1 cellular context compared by ENCODE assay signal in the genomic region with DNA sequence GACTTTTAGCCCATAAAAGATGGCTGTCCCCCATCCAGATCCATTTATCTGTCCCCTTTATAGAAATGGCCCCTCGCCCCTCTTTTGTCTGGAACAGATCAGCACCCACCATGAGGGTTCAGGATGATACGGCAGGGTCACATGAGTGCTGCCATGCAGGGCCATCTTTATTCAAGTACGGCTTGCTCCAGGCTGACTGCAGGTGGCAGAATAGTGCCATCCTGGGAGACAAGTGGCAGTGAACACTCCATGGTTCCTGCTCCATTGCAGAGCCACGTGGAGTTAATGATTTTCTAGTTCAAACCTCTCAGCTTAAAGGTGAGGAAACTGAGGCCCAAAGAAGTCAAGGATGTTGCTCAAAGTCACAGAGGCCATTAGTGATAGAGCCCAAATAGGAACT.
A peak's percentile ranks its signal among the peaks of the same experiment; 100 is the strongest.
TF ChIP-seq lines count a peak whose summit lies in the region.

No MANE protein-coding gene starts in this region.

TF ChIP-seq in H1, 55 proteins besides CTCF, POLR2A, EP300 and RAD21 (continued from another document):
- TF ChIP-seq, protein P1, sequence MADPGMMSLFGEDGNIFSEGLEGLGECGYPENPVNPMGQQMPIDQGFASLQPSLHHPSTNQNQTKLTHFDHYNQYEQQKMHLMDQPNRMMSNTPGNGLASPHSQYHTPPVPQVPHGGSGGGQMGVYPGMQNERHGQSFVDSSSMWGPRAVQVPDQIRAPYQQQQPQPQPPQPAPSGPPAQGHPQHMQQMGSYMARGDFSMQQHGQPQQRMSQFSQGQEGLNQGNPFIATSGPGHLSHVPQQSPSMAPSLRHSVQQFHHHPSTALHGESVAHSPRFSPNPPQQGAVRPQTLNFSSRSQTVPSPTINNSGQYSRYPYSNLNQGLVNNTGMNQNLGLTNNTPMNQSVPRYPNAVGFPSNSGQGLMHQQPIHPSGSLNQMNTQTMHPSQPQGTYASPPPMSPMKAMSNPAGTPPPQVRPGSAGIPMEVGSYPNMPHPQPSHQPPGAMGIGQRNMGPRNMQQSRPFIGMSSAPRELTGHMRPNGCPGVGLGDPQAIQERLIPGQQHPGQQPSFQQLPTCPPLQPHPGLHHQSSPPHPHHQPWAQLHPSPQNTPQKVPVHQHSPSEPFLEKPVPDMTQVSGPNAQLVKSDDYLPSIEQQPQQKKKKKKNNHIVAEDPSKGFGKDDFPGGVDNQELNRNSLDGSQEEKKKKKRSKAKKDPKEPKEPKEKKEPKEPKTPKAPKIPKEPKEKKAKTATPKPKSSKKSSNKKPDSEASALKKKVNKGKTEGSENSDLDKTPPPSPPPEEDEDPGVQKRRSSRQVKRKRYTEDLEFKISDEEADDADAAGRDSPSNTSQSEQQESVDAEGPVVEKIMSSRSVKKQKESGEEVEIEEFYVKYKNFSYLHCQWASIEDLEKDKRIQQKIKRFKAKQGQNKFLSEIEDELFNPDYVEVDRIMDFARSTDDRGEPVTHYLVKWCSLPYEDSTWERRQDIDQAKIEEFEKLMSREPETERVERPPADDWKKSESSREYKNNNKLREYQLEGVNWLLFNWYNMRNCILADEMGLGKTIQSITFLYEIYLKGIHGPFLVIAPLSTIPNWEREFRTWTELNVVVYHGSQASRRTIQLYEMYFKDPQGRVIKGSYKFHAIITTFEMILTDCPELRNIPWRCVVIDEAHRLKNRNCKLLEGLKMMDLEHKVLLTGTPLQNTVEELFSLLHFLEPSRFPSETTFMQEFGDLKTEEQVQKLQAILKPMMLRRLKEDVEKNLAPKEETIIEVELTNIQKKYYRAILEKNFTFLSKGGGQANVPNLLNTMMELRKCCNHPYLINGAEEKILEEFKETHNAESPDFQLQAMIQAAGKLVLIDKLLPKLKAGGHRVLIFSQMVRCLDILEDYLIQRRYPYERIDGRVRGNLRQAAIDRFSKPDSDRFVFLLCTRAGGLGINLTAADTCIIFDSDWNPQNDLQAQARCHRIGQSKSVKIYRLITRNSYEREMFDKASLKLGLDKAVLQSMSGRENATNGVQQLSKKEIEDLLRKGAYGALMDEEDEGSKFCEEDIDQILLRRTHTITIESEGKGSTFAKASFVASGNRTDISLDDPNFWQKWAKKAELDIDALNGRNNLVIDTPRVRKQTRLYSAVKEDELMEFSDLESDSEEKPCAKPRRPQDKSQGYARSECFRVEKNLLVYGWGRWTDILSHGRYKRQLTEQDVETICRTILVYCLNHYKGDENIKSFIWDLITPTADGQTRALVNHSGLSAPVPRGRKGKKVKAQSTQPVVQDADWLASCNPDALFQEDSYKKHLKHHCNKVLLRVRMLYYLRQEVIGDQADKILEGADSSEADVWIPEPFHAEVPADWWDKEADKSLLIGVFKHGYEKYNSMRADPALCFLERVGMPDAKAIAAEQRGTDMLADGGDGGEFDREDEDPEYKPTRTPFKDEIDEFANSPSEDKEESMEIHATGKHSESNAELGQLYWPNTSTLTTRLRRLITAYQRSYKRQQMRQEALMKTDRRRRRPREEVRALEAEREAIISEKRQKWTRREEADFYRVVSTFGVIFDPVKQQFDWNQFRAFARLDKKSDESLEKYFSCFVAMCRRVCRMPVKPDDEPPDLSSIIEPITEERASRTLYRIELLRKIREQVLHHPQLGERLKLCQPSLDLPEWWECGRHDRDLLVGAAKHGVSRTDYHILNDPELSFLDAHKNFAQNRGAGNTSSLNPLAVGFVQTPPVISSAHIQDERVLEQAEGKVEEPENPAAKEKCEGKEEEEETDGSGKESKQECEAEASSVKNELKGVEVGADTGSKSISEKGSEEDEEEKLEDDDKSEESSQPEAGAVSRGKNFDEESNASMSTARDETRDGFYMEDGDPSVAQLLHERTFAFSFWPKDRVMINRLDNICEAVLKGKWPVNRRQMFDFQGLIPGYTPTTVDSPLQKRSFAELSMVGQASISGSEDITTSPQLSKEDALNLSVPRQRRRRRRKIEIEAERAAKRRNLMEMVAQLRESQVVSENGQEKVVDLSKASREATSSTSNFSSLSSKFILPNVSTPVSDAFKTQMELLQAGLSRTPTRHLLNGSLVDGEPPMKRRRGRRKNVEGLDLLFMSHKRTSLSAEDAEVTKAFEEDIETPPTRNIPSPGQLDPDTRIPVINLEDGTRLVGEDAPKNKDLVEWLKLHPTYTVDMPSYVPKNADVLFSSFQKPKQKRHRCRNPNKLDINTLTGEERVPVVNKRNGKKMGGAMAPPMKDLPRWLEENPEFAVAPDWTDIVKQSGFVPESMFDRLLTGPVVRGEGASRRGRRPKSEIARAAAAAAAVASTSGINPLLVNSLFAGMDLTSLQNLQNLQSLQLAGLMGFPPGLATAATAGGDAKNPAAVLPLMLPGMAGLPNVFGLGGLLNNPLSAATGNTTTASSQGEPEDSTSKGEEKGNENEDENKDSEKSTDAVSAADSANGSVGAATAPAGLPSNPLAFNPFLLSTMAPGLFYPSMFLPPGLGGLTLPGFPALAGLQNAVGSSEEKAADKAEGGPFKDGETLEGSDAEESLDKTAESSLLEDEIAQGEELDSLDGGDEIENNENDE (IDR thresholded peaks at IDR 0.05; ENCODE audit: insufficient replicate concordance, low read length) = no peak
- TF ChIP-seq YY1 (IDR thresholded peaks at IDR 0.05; ENCODE audit: low read depth, low read length) (peak; percentile 75; the same call in 1 of the 2 replicates), PHF8 (conservative IDR thresholded peaks at IDR 0.05; ENCODE audit: low read depth, low read length) (no peak)
